In the genomic region with DNA sequence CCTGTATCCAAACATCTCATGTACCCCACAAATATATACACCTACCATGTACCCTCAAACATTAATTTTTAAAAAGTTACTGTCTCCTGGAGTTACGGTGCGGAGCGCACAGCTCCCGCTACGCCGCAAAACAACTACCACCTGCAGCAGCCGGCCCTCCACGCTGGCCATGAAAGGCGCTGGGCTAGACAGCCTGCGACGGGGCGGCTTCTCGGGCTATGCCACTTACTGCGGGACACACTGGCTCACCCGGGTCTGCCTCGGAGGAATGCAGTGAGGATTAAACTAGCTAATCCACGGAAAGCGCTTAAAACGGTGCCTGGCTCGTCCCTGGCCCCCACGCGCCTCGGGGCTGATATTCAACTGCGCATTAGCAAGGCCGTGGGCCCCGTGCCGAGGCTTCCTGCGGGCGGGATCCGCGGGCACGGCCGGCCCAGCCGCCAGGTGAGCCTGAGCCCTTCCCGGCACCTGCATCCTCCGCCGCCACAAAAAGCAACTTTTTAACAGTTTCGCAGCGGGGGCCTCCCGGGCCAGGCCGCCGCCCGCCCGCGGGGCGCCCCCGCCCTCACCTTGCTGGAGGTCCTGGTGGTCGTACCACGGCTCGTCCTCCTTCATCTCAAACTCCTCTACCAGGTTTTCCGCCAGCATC, we compare ENCODE assay signal across 8 cellular contexts. TPM values are rescaled to one million over a fixed set of nuclear protein-coding genes. Genes with fewer than 3 reads are reported as not detected.
DNase-seq lines count a peak whose midpoint lies in the region; ATAC-seq, FAIRE-seq and TF ChIP-seq lines count a peak whose summit lies in the region.

No MANE protein-coding gene starts in this region.

- H3K36me3 ChIP-seq in DND-41 (ENCODE audit: insufficient read depth, low read length), result no peaks in the 10 kb centered on the region
- H3K36me3 ChIP-seq in muscle layer of duodenum (ENCODE audit: control insufficient read depth in 1 of 2, insufficient read depth in 2 of 2, low read length in 2 of 2), result no peaks in the 10 kb centered on the region
- no peaks in the 10 kb centered on the region for H3K36me3 ChIP-seq in transverse colon

- peak overlapping the region; percentile 93 for H3K27ac Mint-ChIP-seq in activated CD4-positive, alpha-beta memory T cell treated with anti-CD3 and anti-CD28 coated beads for 36 hours
- H3K27ac Mint-ChIP-seq in endothelial cell (ENCODE audit: unreplicated experiment), result no peak overlapping the region

- no peak for FAIRE-seq in D721Med (lab: Jason Lieb, UNC)

- no peaks in the 10 kb centered on the region for H3K27me3 ChIP-seq in DND-41 (ENCODE audit: insufficient read depth, low read length, poor library complexity)
- H3K27me3 ChIP-seq in muscle layer of duodenum (ENCODE audit: low read depth, low read length), result no peaks in the 10 kb centered on the region
- H3K27me3 ChIP-seq in transverse colon, result no peaks in the 10 kb centered on the region

- H3K27me3 Mint-ChIP-seq in activated CD4-positive, alpha-beta memory T cell treated with anti-CD3 and anti-CD28 coated beads for 36 hours, result no peaks in the 10 kb centered on the region
- no peaks in the 10 kb centered on the region for H3K27me3 Mint-ChIP-seq in endothelial cell (ENCODE audit: unreplicated experiment)

- intact Hi-C loops in activated CD4-positive, alpha-beta memory T cell treated with anti-CD3 and anti-CD28 coated beads for 36 hours (cut with micrococcal nuclease), result loop anchor here (1.0 to 5.0 kb wide), 4 partner anchors 15 to 181 kb away; no protein-coding TSS in a partner anchor
- intact Hi-C loops in transverse colon (cut with DNase I; ENCODE audit: low total_unique reads), result no loop called here

- H3K9ac ChIP-seq in DND-41 (ENCODE audit: low read depth, low read length), result peak overlapping the region; percentile 77

- CTCF ChIA-PET in activated CD4-positive, alpha-beta memory T cell treated with anti-CD3 and anti-CD28 coated beads for 36 hours (lab: Charles Lee), result interaction anchor here (2.4 kb wide), 1 partner anchor 73 kb away, joined by 8 read pairs; no protein-coding TSS in a partner anchor

- WGBS in transverse colon (ENCODE audit: low coverage in 1 of 2), 2 donors, result 4% methylated on average over 37 of the region's 51 CpGs; no CpG with 5 or more reads in 1 of the 2 donors

- H3K4me2 ChIP-seq in DND-41 (ENCODE audit: insufficient read depth, low read length), result peak overlapping the region; percentile 87

- H4K20me1 ChIP-seq in DND-41 (ENCODE audit: insufficient read depth, low read length), result peaks cover 8% of the 10 kb centered on the region; the same call in 1 of the 2 replicates

- POLR2A ChIA-PET in activated CD4-positive, alpha-beta memory T cell treated with anti-CD3 and anti-CD28 coated beads for 36 hours (lab: Charles Lee), result interaction anchor here (1.1 to 1.9 kb wide), 8 partner anchors 10 to 182 kb away, joined by 3 to 10 read pairs (median 4); no protein-coding TSS in a partner anchor

- no peak for TF ChIP-seq POLR2A in transverse colon (IDR thresholded peaks at IDR 0.05)

- peak overlapping the region; percentile 89 for H3K4me3 Mint-ChIP-seq in activated CD4-positive, alpha-beta memory T cell treated with anti-CD3 and anti-CD28 coated beads for 36 hours
- peak overlapping the region; percentile 96 for H3K4me3 Mint-ChIP-seq in endothelial cell (ENCODE audit: unreplicated experiment)

- H3K27ac ChIP-seq in DND-41 (ENCODE audit: low read length) (peak overlapping the region; percentile 65), muscle layer of duodenum (ENCODE audit: low read length) (peak overlapping the region; percentile 79), transverse colon (peak overlapping the region; percentile 92 to 96 (median 94))

- no peaks in the 10 kb centered on the region for H3K9me3 Mint-ChIP-seq in activated CD4-positive, alpha-beta memory T cell treated with anti-CD3 and anti-CD28 coated beads for 36 hours
- H3K9me3 Mint-ChIP-seq in endothelial cell (ENCODE audit: unreplicated experiment), result no peaks in the 10 kb centered on the region

- no peaks in the 10 kb centered on the region for H3K9me3 ChIP-seq in DND-41 (ENCODE audit: insufficient read depth, low read length, severe bottlenecking)
- no peaks in the 10 kb centered on the region for H3K9me3 ChIP-seq in muscle layer of duodenum (ENCODE audit: control insufficient read depth in 1 of 2, low read length in 2 of 2)
- no peaks in the 10 kb centered on the region for H3K9me3 ChIP-seq in transverse colon

- H3K4me1 Mint-ChIP-seq in activated CD4-positive, alpha-beta memory T cell treated with anti-CD3 and anti-CD28 coated beads for 36 hours (ENCODE audit: low read depth), result peaks cover 44% of the 10 kb centered on the region
- H3K4me1 Mint-ChIP-seq in endothelial cell (ENCODE audit: unreplicated experiment), result peaks cover 34% of the 10 kb centered on the region

- H3K36me3 Mint-ChIP-seq in activated CD4-positive, alpha-beta memory T cell treated with anti-CD3 and anti-CD28 coated beads for 36 hours, result peaks cover 13% of the 10 kb centered on the region
- peaks cover 3% of the 10 kb centered on the region for H3K36me3 Mint-ChIP-seq in endothelial cell (ENCODE audit: low read depth, unreplicated experiment)

- TF ChIP-seq EP300 in transverse colon (IDR thresholded peaks at IDR 0.05; ENCODE audit: low read depth), result no peak

- H2AFZ ChIP-seq in DND-41 (ENCODE audit: low read depth, low read length), result peak overlapping the region; percentile 85

- DNase-seq in DND-41 (peak; percentile 47), endothelial cell (ENCODE audit: low spot score) (peak; percentile 35), transverse colon (peak; percentile 52), D721Med (ENCODE audit: insufficient read length, low spot score) (no peak)
- no peak for DNase-seq in Jurkat, Clone E6-1 (ENCODE audit: low read depth, low spot score)
- peak; percentile 53 for DNase-seq in activated CD4-positive, alpha-beta memory T cell treated with anti-CD3 and anti-CD28 coated beads for 36 hours

- H3K4me3 ChIP-seq in DND-41 (ENCODE audit: low read depth in 1 of 2, low read length in 2 of 2), result peak overlapping the region; percentile 75 to 77
- peak overlapping the region; percentile 78 for H3K4me3 ChIP-seq in Jurkat, Clone E6-1 (ENCODE audit: low read length)
- peak overlapping the region; percentile 91 to 92 for H3K4me3 ChIP-seq in muscle layer of duodenum (ENCODE audit: low read depth in 1 of 2, low read length in 2 of 2)
- H3K4me3 ChIP-seq in transverse colon, result peak overlapping the region; percentile 80 to 92 (median 86)

- ATAC-seq in DND-41 (ENCODE audit: insufficient read depth, low read depth) (peak; percentile 21), GM21576 (IDR thresholded peaks at IDR 0.05; ENCODE audit: unreplicated experiment) (peak; percentile 5)

- peaks cover 44% of the 10 kb centered on the region for H3K79me2 ChIP-seq in DND-41 (ENCODE audit: insufficient read depth, low read length)

- TF ChIP-seq CTCF in DND-41 (IDR thresholded peaks at IDR 0.05; ENCODE audit: borderline replicate concordance, extremely low read depth, low read length, poor library complexity, severe bottlenecking), result no peak
- no peak for TF ChIP-seq CTCF in endothelial cell (IDR thresholded peaks at IDR 0.05; ENCODE audit: unreplicated experiment)
- TF ChIP-seq CTCF in transverse colon (IDR thresholded peaks at IDR 0.05), result peak in 1 of 5 experiments; percentile 16
- TF ChIP-seq CTCF in D721Med (IDR thresholded peaks at IDR 0.05; ENCODE audit: insufficient read depth, missing control alignments), result no peak

- peaks cover 49% of the 10 kb centered on the region for H3K4me1 ChIP-seq in DND-41 (ENCODE audit: insufficient read depth, low read length)
- peaks cover 20 to 34% of the 10 kb centered on the region in 2 donors for H3K4me1 ChIP-seq in muscle layer of duodenum (ENCODE audit: control insufficient read depth in 1 of 2, insufficient read depth in 2 of 2, low read length in 2 of 2)
- peaks cover 25 to 54% (median 48%) of the 10 kb centered on the region in 4 donors for H3K4me1 ChIP-seq in transverse colon

- in situ Hi-C loops in transverse colon (cut with MboI; ENCODE audit: low pct_ligation_motif_present in 1 of 4, low pct_unique_long_range_greater_than_20kb in 1 of 4, low sequenced_read_pairs in 3 of 4), result no loop called here

RNA-seq across cellular contexts. Expression of gene CDR2, which starts 0.6 kb away (rescaled TPM):
- polyA plus RNA-seq in Jurkat, Clone E6-1 (2012; ENCODE audit: insufficient read depth, insufficient read length), result 48.8 TPM
- 10 to 100 TPM; 44.0 to 44.4 TPM for total RNA-seq in activated CD4-positive, alpha-beta memory T cell treated with anti-CD3 and anti-CD28 coated beads for 36 hours
- total RNA-seq in endothelial cell (ENCODE audit: unreplicated experiment) (26.3 TPM), transverse colon (100 to 1,000 TPM in 1 of 4 donors, 10 to 100 TPM in 3; 21.7 to 317 (median 24.1) TPM)

Comparison
In these comparisons a context has a peak if more than half of its experiments do, and no peak if none do; other contexts are left out.
1. DNase-seq: peak in DND-41 (single experiment), activated CD4-positive, alpha-beta memory T cell treated with anti-CD3 and anti-CD28 coated beads for 36 hours (single experiment), endothelial cell (single experiment) and transverse colon (single experiment); none in Jurkat, Clone E6-1 (single experiment) and D721Med (single experiment).
2. Peak in every context shown above with its lines, with median percentiles within 50 percentile points of each other: H3K27ac ChIP-seq and H3K4me3 ChIP-seq.